28 cellular contexts compared by ENCODE assay signal in genomic region chr13:38628554-38628953, GRCh38. TPM values are rescaled to one million over a fixed set of nuclear protein-coding genes. Genes with fewer than 3 reads are reported as not detected.
"Had no signal": no experiment of that assay in that cellular context is flagged by ENCODE, and none has a peak within 500 bp of the region (broad histone marks: within the 10 kb centered on the region; RNA-seq: fewer than 3 reads in every experiment).

No MANE protein-coding gene starts in this region.

- H3K9me3 Mint-ChIP-seq: activated CD8-positive, alpha-beta T cell treated with anti-CD3 and anti-CD28 coated beads for 36 hours; activated naive CD4-positive, alpha-beta T cell treated with anti-CD3 and anti-CD28 coated beads, Interleukin-2, amount 10 ng/mL, durations not matched to agents 7 days and 5 days; activated naive CD8-positive, alpha-beta T cell treated with anti-CD3 and anti-CD28 coated beads for 36 hours; activated T-helper 2 cell treated with anti-CD3 and anti-CD28 coated beads, Interferon-gamma antibody, Interleukin-2, Interleukin-4, amounts not matched to agents 10 μg/mL and 5 μg/mL and 100 μg/mL, durations not matched to agents 14 hours and 24 hours and 36 hours had no signal

- DNase-seq: activated CD4-positive, alpha-beta T cell treated with anti-CD3 and anti-CD28 coated beads for 4 hours; activated CD8-positive, alpha-beta memory T cell treated with anti-CD3 and anti-CD28 coated beads, Interleukin-2, amount 50 U/mL, for 4 hours; activated CD8-positive, alpha-beta T cell treated with anti-CD3 and anti-CD28 coated beads for 36 hours; activated gamma-delta T cell treated with Interleukin-2 at 50 U/mL for 16 hours; activated naive CD4-positive, alpha-beta T cell treated with anti-CD3 and anti-CD28 coated beads, Interleukin-2, amount 10 ng/mL, durations not matched to agents 7 days and 5 days; activated naive CD8-positive, alpha-beta T cell treated with anti-CD3 and anti-CD28 coated beads for 36 hours; activated T-cell treated with anti-CD3 and anti-CD28 coated beads, Interleukin-2, amount 50 U/mL, for 72 hours; cerebellar nuclear complex; KG1; NCI-H1092 treated with DMSO at 0.1 percent for 48 hours; NCI-H1417 treated with DMSO at 0.1 percent for 48 hours; NCI-H1694; NCI-H2029; NCI-H345; NCI-H510A treated with DMSO at 0.1 percent for 48 hours; NCI-H69; NK-92 treated with Interleukin-12 subunit alpha and Interleukin-12 subunit beta, amount 100 ng/mL, for 24 hours; PC-3; SHP77 treated with DMSO at 0.1 percent for 48 hours; T-helper 17 cell; T1000; WERI-Rb-1 had no signal

- H3K36me3 Mint-ChIP-seq: activated naive CD4-positive, alpha-beta T cell treated with anti-CD3 and anti-CD28 coated beads, Interleukin-2, amount 10 ng/mL, durations not matched to agents 7 days and 5 days; activated naive CD8-positive, alpha-beta T cell treated with anti-CD3 and anti-CD28 coated beads for 36 hours had no signal

- ATAC-seq: activated CD4-positive, CD25-positive, alpha-beta regulatory T cell treated with anti-CD3 and anti-CD28 coated beads, Interleukin-2, amount 50 U/mL, for 24 hours; activated CD8-positive, alpha-beta T cell treated with anti-CD3 and anti-CD28 coated beads for 36 hours; activated T-cell treated with anti-CD3 and anti-CD28 coated beads, Interleukin-2, amount 50 U/mL, for 72 hours; PC-3; T-helper 17 cell had no signal

- H3K27ac Mint-ChIP-seq: activated CD8-positive, alpha-beta T cell treated with anti-CD3 and anti-CD28 coated beads for 36 hours; activated naive CD4-positive, alpha-beta T cell treated with anti-CD3 and anti-CD28 coated beads, Interleukin-2, amount 10 ng/mL, durations not matched to agents 7 days and 5 days; activated naive CD8-positive, alpha-beta T cell treated with anti-CD3 and anti-CD28 coated beads for 36 hours; activated T-cell treated with anti-CD3 and anti-CD28 coated beads, Interleukin-2, amount 50 U/mL, for 72 hours; activated T-helper 2 cell treated with anti-CD3 and anti-CD28 coated beads, Interferon-gamma antibody, Interleukin-2, Interleukin-4, amounts not matched to agents 10 μg/mL and 5 μg/mL and 100 μg/mL, durations not matched to agents 14 hours and 24 hours and 36 hours; T-helper 17 cell had no signal

- H3K27me3 Mint-ChIP-seq: activated CD8-positive, alpha-beta T cell treated with anti-CD3 and anti-CD28 coated beads for 36 hours; activated naive CD4-positive, alpha-beta T cell treated with anti-CD3 and anti-CD28 coated beads, Interleukin-2, amount 10 ng/mL, durations not matched to agents 7 days and 5 days; activated naive CD8-positive, alpha-beta T cell treated with anti-CD3 and anti-CD28 coated beads for 36 hours had no signal

- H3K27ac ChIP-seq: WERI-Rb-1 had no signal

- H3K4me3 Mint-ChIP-seq: activated CD8-positive, alpha-beta T cell treated with anti-CD3 and anti-CD28 coated beads for 36 hours; activated naive CD4-positive, alpha-beta T cell treated with anti-CD3 and anti-CD28 coated beads, Interleukin-2, amount 10 ng/mL, durations not matched to agents 7 days and 5 days; activated naive CD8-positive, alpha-beta T cell treated with anti-CD3 and anti-CD28 coated beads for 36 hours; activated T-cell treated with anti-CD3 and anti-CD28 coated beads, Interleukin-2, amount 50 U/mL, for 72 hours; T-helper 17 cell had no signal

- FAIRE-seq: RCC 7860, TTC549 had no signal

- H3K4me1 Mint-ChIP-seq: activated naive CD4-positive, alpha-beta T cell treated with anti-CD3 and anti-CD28 coated beads, Interleukin-2, amount 10 ng/mL, durations not matched to agents 7 days and 5 days; activated naive CD8-positive, alpha-beta T cell treated with anti-CD3 and anti-CD28 coated beads for 36 hours had no signal

- H3K36me3 ChIP-seq: WERI-Rb-1 had no signal

RNA-seq across cellular contexts. Expression of gene FREM2, which starts 58.3 kb away (rescaled TPM):
- total RNA-seq: activated CD8-positive, alpha-beta T cell treated with anti-CD3 and anti-CD28 coated beads for 36 hours; activated naive CD8-positive, alpha-beta T cell treated with anti-CD3 and anti-CD28 coated beads for 36 hours; LHCN-M2; MCF 10A; T-helper 17 cell had no signal
